Comparison of ENCODE assay signal across 15 cellular contexts in genomic region chr1:202165267-202165941, GRCh38. TPM values are rescaled to one million over a fixed set of nuclear protein-coding genes. Genes with fewer than 3 reads are reported as not detected.
DNase-seq lines count a peak whose midpoint lies in the region; ATAC-seq and TF ChIP-seq lines count a peak whose summit lies in the region.
"Had no signal": no experiment of that assay in that cellular context is flagged by ENCODE, and none has a peak within 500 bp of the region (broad histone marks: within the 10 kb centered on the region; RNA-seq: fewer than 3 reads in every experiment).

No MANE protein-coding gene starts in this region.

- H3K4me3 ChIP-seq in thyroid gland (replicated peaks in 1 of 3) = no peak overlapping the region

- H3K4me1 Mint-ChIP-seq in CD4-positive, alpha-beta T cell (ENCODE audit: low read depth) = peaks cover 61% of the 10 kb centered on the region
- peaks cover 58% of the 10 kb centered on the region for H3K4me1 Mint-ChIP-seq in activated B cell treated with CpG ODN at 0.5 μM for 24 hours
- peaks cover 56% of the 10 kb centered on the region for H3K4me1 Mint-ChIP-seq in activated naive CD4-positive, alpha-beta T cell treated with anti-CD3 and anti-CD28 coated beads, Interleukin-2, amount 50 U/mL, for 24 hours

- peak; percentile 4 for ATAC-seq in CD4-positive, alpha-beta T cell (ENCODE audit: poor library complexity)
- ATAC-seq in activated B cell treated with CpG ODN at 0.5 μM for 24 hours (ENCODE audit: low read depth) = no peak
- ATAC-seq: left cardiac atrium had no signal

- H3K4me3 Mint-ChIP-seq in CD4-positive, alpha-beta T cell = peak overlapping the region; percentile 69
- H3K4me3 Mint-ChIP-seq in activated B cell treated with CpG ODN at 0.5 μM for 24 hours = peak overlapping the region; percentile 71
- peak overlapping the region; percentile 55 for H3K4me3 Mint-ChIP-seq in activated naive CD4-positive, alpha-beta T cell treated with anti-CD3 and anti-CD28 coated beads, Interleukin-2, amount 50 U/mL, for 24 hours
- H3K4me3 Mint-ChIP-seq: H9 had no signal

- peak in 1 of 10 experiments; percentile 12 for DNase-seq in CD4-positive, alpha-beta T cell
- DNase-seq in activated B cell treated with CpG ODN at 0.5 μM for 24 hours (no peak), thyroid gland (no peak), NCI-H128 (lab: John Stamatoyannopoulos, UW; ENCODE audit: unreplicated experiment) (no peak), NCI-H2196 treated with DMSO at 0.1 percent for 48 hours (lab: John Stamatoyannopoulos, UW; ENCODE audit: unreplicated experiment) (no peak), germinal center (ENCODE audit: low spot score) (no peak)
- DNase-seq in stimulated activated CD4-positive, alpha-beta T cell treated with anti-CD3 and anti-CD28 coated beads, Interleukin-12 subunit alpha, Interleukin-12 subunit beta, amount 100 ng/mL, for 4 hours = peak; percentile 66
- DNase-seq: H9, left cardiac atrium, NCI-H1694 treated with DMSO at 0.1 percent for 48 hours had no signal

- H3K27me3 Mint-ChIP-seq in CD4-positive, alpha-beta T cell = no peaks in the 10 kb centered on the region
- H3K27me3 Mint-ChIP-seq in activated B cell treated with CpG ODN at 0.5 μM for 24 hours = peaks cover 1% of the 10 kb centered on the region
- H3K27me3 Mint-ChIP-seq in activated naive CD4-positive, alpha-beta T cell treated with anti-CD3 and anti-CD28 coated beads, Interleukin-2, amount 50 U/mL, for 24 hours = no peaks in the 10 kb centered on the region

- no peaks in the 10 kb centered on the region for H3K27me3 ChIP-seq in CD4-positive, alpha-beta T cell (ENCODE audit: control insufficient read depth, insufficient read depth, low read length)
- H3K27me3 ChIP-seq in thyroid gland = no peaks in the 10 kb centered on the region

- TF ChIP-seq POLR2A in thyroid gland (IDR thresholded peaks at IDR 0.05) = no peak

- no peaks in the 10 kb centered on the region for H3K9me3 ChIP-seq in CD4-positive, alpha-beta T cell (ENCODE audit: control insufficient read depth, low read length)
- H3K9me3 ChIP-seq in thyroid gland = no peaks in the 10 kb centered on the region

- peaks cover 3 to 5% of the 10 kb centered on the region in 2 donors for H3K4me1 ChIP-seq in thyroid gland

- H3K9me3 Mint-ChIP-seq in CD4-positive, alpha-beta T cell = no peaks in the 10 kb centered on the region
- H3K9me3 Mint-ChIP-seq in activated B cell treated with CpG ODN at 0.5 μM for 24 hours = no peaks in the 10 kb centered on the region
- no peaks in the 10 kb centered on the region for H3K9me3 Mint-ChIP-seq in activated naive CD4-positive, alpha-beta T cell treated with anti-CD3 and anti-CD28 coated beads, Interleukin-2, amount 50 U/mL, for 24 hours
- H3K9me3 Mint-ChIP-seq: H9 had no signal

- POLR2A ChIA-PET in CD4-positive, alpha-beta T cell (lab: Charles Lee) = interaction anchor here (1.5 kb wide), 1 partner anchor 11 kb away, joined by 4 read pairs; no protein-coding TSS in a partner anchor
- POLR2A ChIA-PET in activated B cell treated with CpG ODN at 0.5 μM for 24 hours (lab: Charles Lee) = no interaction called here

- peaks cover 2% of the 10 kb centered on the region for H3K36me3 Mint-ChIP-seq in CD4-positive, alpha-beta T cell (ENCODE audit: low read depth)
- no peaks in the 10 kb centered on the region for H3K36me3 Mint-ChIP-seq in activated B cell treated with CpG ODN at 0.5 μM for 24 hours (ENCODE audit: low read depth)
- no peaks in the 10 kb centered on the region for H3K36me3 Mint-ChIP-seq in activated naive CD4-positive, alpha-beta T cell treated with anti-CD3 and anti-CD28 coated beads, Interleukin-2, amount 50 U/mL, for 24 hours

- 87 to 92% methylated on average over 19 to 20 of the region's 20 CpGs for WGBS in thyroid gland, 2 donors

- CTCF ChIA-PET in CD4-positive, alpha-beta T cell (lab: Charles Lee) = interaction anchor here (1.5 to 4.5 kb wide), 2 partner anchors 10 to 24 kb away, joined by 3 to 22 read pairs; no protein-coding TSS in a partner anchor
- CTCF ChIA-PET in activated B cell treated with CpG ODN at 0.5 μM for 24 hours (lab: Charles Lee) = interaction anchor here (1.1 kb wide), 1 partner anchor 11 kb away, joined by 8 read pairs; no protein-coding TSS in a partner anchor

- H3K36me3 ChIP-seq in thyroid gland = no peaks in the 10 kb centered on the region

- TF ChIP-seq CTCF in CD4-positive, alpha-beta T cell (IDR thresholded peaks at IDR 0.05) = no peak
- TF ChIP-seq CTCF in activated B cell treated with CpG ODN at 0.5 μM for 24 hours (IDR thresholded peaks at IDR 0.05) = no peak
- TF ChIP-seq CTCF in thyroid gland (IDR thresholded peaks at IDR 0.05) = no peak

- intact Hi-C loops in CD4-positive, alpha-beta T cell (cut with DNase I, micrococcal nuclease) = no loop called here
- intact Hi-C loops in activated B cell treated with CpG ODN at 0.5 μM for 24 hours (cut with micrococcal nuclease) = loop anchor here (2.0 to 10.0 kb wide), 3 partner anchors 19 to 1219 kb away; no protein-coding TSS in a partner anchor
- intact Hi-C loops in thyroid gland (cut with DNase I) = no loop called here

- H3K27ac ChIP-seq in CD4-positive, alpha-beta T cell (ENCODE audit: low read depth, low read length) = peak overlapping the region; percentile 13
- no peak overlapping the region for H3K27ac ChIP-seq in thyroid gland
- H3K27ac ChIP-seq: parathyroid adenoma, RWPE1 had no signal

- peak overlapping the region; percentile 99 for H3K27ac Mint-ChIP-seq in CD4-positive, alpha-beta T cell
- H3K27ac Mint-ChIP-seq in activated B cell treated with CpG ODN at 0.5 μM for 24 hours = peak overlapping the region; percentile 61
- H3K27ac Mint-ChIP-seq in activated naive CD4-positive, alpha-beta T cell treated with anti-CD3 and anti-CD28 coated beads, Interleukin-2, amount 50 U/mL, for 24 hours = no peak overlapping the region

RNA-seq across cellular contexts. Expression of gene PTPN7, which starts 5.0 kb away (rescaled TPM):
- total RNA-seq in CD4-positive, alpha-beta T cell = 100 to 1,000 TPM; 144 to 145 TPM
- total RNA-seq in activated B cell treated with CpG ODN at 0.5 μM for 24 hours (29.4 and 31.0 TPM in 2 replicates), thyroid gland (1 to 10 TPM; 1.3 to 4.3 (median 2.1) TPM)
- total RNA-seq: chondrocyte, G401 had no signal

RNA-seq across cellular contexts. Expression of gene ARL8A, which starts 20.9 kb away (rescaled TPM):
- total RNA-seq in CD4-positive, alpha-beta T cell = 10 to 100 TPM; 73.5 to 73.8 TPM
- total RNA-seq in activated B cell treated with CpG ODN at 0.5 μM for 24 hours (56.3 and 58.0 TPM in 2 replicates), thyroid gland (10 to 100 TPM; 31.2 to 38.6 (median 35.0) TPM)

RNA-seq across cellular contexts. Expression of gene LGR6, which starts 28.2 kb away (rescaled TPM):
- under 1 TPM; 0.19 to 0.45 TPM for total RNA-seq in CD4-positive, alpha-beta T cell
- total RNA-seq in activated B cell treated with CpG ODN at 0.5 μM for 24 hours (not detected in 2 replicates), thyroid gland (1 to 10 TPM; 2.8 to 7.0 (median 4.5) TPM)
- total RNA-seq: G401 had no signal

RNA-seq across cellular contexts. Expression of gene GPR37L1, which starts 42.7 kb away (rescaled TPM):
- not detected for total RNA-seq in CD4-positive, alpha-beta T cell
- not detected in 2 replicates for total RNA-seq in activated B cell treated with CpG ODN at 0.5 μM for 24 hours
- under 1 TPM in 2 of 4 donors, not detected in 2; 0.22 to 0.34 TPM for total RNA-seq in thyroid gland
- total RNA-seq: chondrocyte, G401 had no signal
